In the genomic region with DNA sequence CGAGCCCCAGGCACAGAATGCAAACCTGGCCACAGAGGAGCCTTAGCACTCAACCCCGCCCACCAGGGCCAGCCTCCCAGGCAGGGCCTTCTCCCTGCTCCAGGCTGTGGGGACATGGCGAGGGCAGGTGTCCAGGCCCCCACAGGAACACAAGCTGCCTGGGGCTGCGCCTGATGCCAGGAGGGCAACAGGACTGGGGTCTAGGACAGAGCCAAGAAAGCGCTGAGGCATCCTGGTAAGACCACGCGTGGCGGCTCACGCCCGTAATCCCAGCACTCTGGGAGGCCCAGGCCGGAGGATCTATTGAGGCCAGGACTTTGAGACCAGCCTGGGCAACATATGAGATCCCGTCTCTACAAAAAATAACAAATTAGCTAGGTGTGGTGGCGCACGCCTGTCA, we compare ENCODE assay signal across 25 cellular contexts.
"Had no signal": no experiment of that assay in that cellular context is flagged by ENCODE, and none has a peak within 500 bp of the region (broad histone marks: within the 10 kb centered on the region; RNA-seq: fewer than 3 reads in every experiment).

No MANE protein-coding gene starts in this region.

- H3K9me3 ChIP-seq: colonic mucosa, esophagus squamous epithelium, gastrocnemius medialis, heart right ventricle, left lung, lower lobe of right lung, mucosa of descending colon had no signal

- H3K27me3 ChIP-seq: colonic mucosa, left lung had no signal

- H3K4me3 ChIP-seq: colonic mucosa, esophagus squamous epithelium, gastrocnemius medialis, heart right ventricle, left lung, lower lobe of right lung, mucosa of descending colon had no signal

- DNase-seq: colonic mucosa; cortex of kidney; effector CD8-positive, alpha-beta T cell; effector memory CD8-positive, alpha-beta T cell; endodermal cell; erythroblast; esophagus squamous epithelium; foreskin fibroblast; foreskin melanocyte; gastrocnemius medialis; glutamatergic neuron; head of caudate nucleus; heart right ventricle; hippocampal formation; left cardiac atrium; left lung; left ventricle myocardium superior; lower lobe of right lung; mesenchymal stem cell; mucosa of descending colon had no signal

- FAIRE-seq: endometrium, islet of Langerhans, keratinocyte had no signal

- ATAC-seq: effector memory CD8-positive, alpha-beta T cell; esophagus mucosa; gastrocnemius medialis; heart right ventricle; left cardiac atrium; left lung; left ventricle myocardium superior; lower lobe of right lung; mucosa of descending colon had no signal

- H3K36me3 ChIP-seq: colonic mucosa, esophagus squamous epithelium, gastrocnemius medialis, heart right ventricle, left lung, lower lobe of right lung had no signal

- H3K27ac ChIP-seq: colonic mucosa, epithelial cell of prostate, gastrocnemius medialis, heart right ventricle, left lung, lower lobe of right lung had no signal

- H3K4me1 ChIP-seq: colonic mucosa had no signal
